In genomic region chr1:204503122-204503912, GRCh38 we compare ENCODE assay signal across 8 cellular contexts. TPM values are rescaled to one million over a fixed set of nuclear protein-coding genes. Genes with fewer than 3 reads are reported as not detected.
A peak's percentile ranks its signal among the peaks of the same experiment; 100 is the strongest.
DNase-seq lines count a peak whose midpoint lies in the region; ATAC-seq and TF ChIP-seq lines count a peak whose summit lies in the region.

No MANE protein-coding gene starts in this region.

- peak overlapping the region; percentile 1 for H3K27ac Mint-ChIP-seq in activated naive CD8-positive, alpha-beta T cell treated with anti-CD3 and anti-CD28 coated beads, Interleukin-2, amount 10 ng/mL, durations not matched to agents 7 days and 5 days
- no peak overlapping the region for H3K27ac Mint-ChIP-seq in activated naive CD8-positive, alpha-beta T cell treated with anti-CD3 and anti-CD28 coated beads for 36 hours
- H3K27ac Mint-ChIP-seq in osteocyte (ENCODE audit: unreplicated experiment), result no peak overlapping the region

- DNase-seq in activated naive CD8-positive, alpha-beta T cell treated with anti-CD3 and anti-CD28 coated beads, Interleukin-2, amount 10 ng/mL, durations not matched to agents 7 days and 5 days, result no peak
- no peak for DNase-seq in activated naive CD8-positive, alpha-beta T cell treated with anti-CD3 and anti-CD28 coated beads for 36 hours
- DNase-seq in NCI-H1092 treated with DMSO at 0.1 percent for 48 hours (lab: John Stamatoyannopoulos, UW) (peak; percentile 78), SHP77 (lab: John Stamatoyannopoulos, UW) (peak; percentile 41 to 64), erythroblast (lab: John Stamatoyannopoulos, UW) (peak; percentile 68 to 81), osteocyte (ENCODE audit: extremely low spot score, unreplicated experiment) (no peak)

- no peak overlapping the region for H3K4me3 Mint-ChIP-seq in activated naive CD8-positive, alpha-beta T cell treated with anti-CD3 and anti-CD28 coated beads, Interleukin-2, amount 10 ng/mL, durations not matched to agents 7 days and 5 days
- no peak overlapping the region for H3K4me3 Mint-ChIP-seq in activated naive CD8-positive, alpha-beta T cell treated with anti-CD3 and anti-CD28 coated beads for 36 hours
- no peak overlapping the region for H3K4me3 Mint-ChIP-seq in osteocyte (ENCODE audit: unreplicated experiment)

- no peaks in the 10 kb centered on the region for H3K9me3 Mint-ChIP-seq in activated naive CD8-positive, alpha-beta T cell treated with anti-CD3 and anti-CD28 coated beads, Interleukin-2, amount 10 ng/mL, durations not matched to agents 7 days and 5 days
- peaks cover 2% of the 10 kb centered on the region for H3K9me3 Mint-ChIP-seq in activated naive CD8-positive, alpha-beta T cell treated with anti-CD3 and anti-CD28 coated beads for 36 hours
- no peaks in the 10 kb centered on the region for H3K9me3 Mint-ChIP-seq in osteocyte (ENCODE audit: unreplicated experiment)

- peaks cover 4% of the 10 kb centered on the region for H3K27me3 Mint-ChIP-seq in activated naive CD8-positive, alpha-beta T cell treated with anti-CD3 and anti-CD28 coated beads, Interleukin-2, amount 10 ng/mL, durations not matched to agents 7 days and 5 days
- H3K27me3 Mint-ChIP-seq in activated naive CD8-positive, alpha-beta T cell treated with anti-CD3 and anti-CD28 coated beads for 36 hours, result peaks cover 10% of the 10 kb centered on the region
- no peaks in the 10 kb centered on the region for H3K27me3 Mint-ChIP-seq in osteocyte (ENCODE audit: unreplicated experiment)

- TF ChIP-seq CTCF in osteocyte (IDR thresholded peaks at IDR 0.05), result peak; percentile 76

- no peak for TF ChIP-seq POLR2A in erythroblast (IDR thresholded peaks at IDR 0.05; ENCODE audit: low read length)

- POLR2A ChIA-PET in activated naive CD8-positive, alpha-beta T cell treated with anti-CD3 and anti-CD28 coated beads, Interleukin-2, amount 10 ng/mL, durations not matched to agents 7 days and 5 days (lab: Charles Lee), result interaction anchor here (0.7 to 1.3 kb wide), 5 partner anchors 9 to 304 kb away, joined by 3 to 6 read pairs (median 3); partner anchors contain the start of gene PIK3C2B

- ATAC-seq in activated naive CD8-positive, alpha-beta T cell treated with anti-CD3 and anti-CD28 coated beads, Interleukin-2, amount 10 ng/mL, durations not matched to agents 7 days and 5 days (ENCODE audit: low read depth), result no peak
- ATAC-seq in GM19397 (IDR thresholded peaks at IDR 0.05; ENCODE audit: unreplicated experiment) (no peak), GM21447 (IDR thresholded peaks at IDR 0.05; ENCODE audit: unreplicated experiment) (no peak)

- peaks cover 28% of the 10 kb centered on the region for H3K4me1 Mint-ChIP-seq in activated naive CD8-positive, alpha-beta T cell treated with anti-CD3 and anti-CD28 coated beads, Interleukin-2, amount 10 ng/mL, durations not matched to agents 7 days and 5 days
- H3K4me1 Mint-ChIP-seq in activated naive CD8-positive, alpha-beta T cell treated with anti-CD3 and anti-CD28 coated beads for 36 hours, result peaks cover 35% of the 10 kb centered on the region
- H3K4me1 Mint-ChIP-seq in osteocyte (ENCODE audit: unreplicated experiment), result peaks cover 23% of the 10 kb centered on the region

- peaks cover 2% of the 10 kb centered on the region for H3K36me3 Mint-ChIP-seq in activated naive CD8-positive, alpha-beta T cell treated with anti-CD3 and anti-CD28 coated beads, Interleukin-2, amount 10 ng/mL, durations not matched to agents 7 days and 5 days
- peaks cover 9% of the 10 kb centered on the region for H3K36me3 Mint-ChIP-seq in activated naive CD8-positive, alpha-beta T cell treated with anti-CD3 and anti-CD28 coated beads for 36 hours
- H3K36me3 Mint-ChIP-seq in osteocyte (ENCODE audit: unreplicated experiment), result no peaks in the 10 kb centered on the region

RNA-seq across cellular contexts. Expression of gene PIK3C2B, which starts 8.7 kb away (rescaled TPM):
- 10 to 100 TPM; 37.1 to 41.8 TPM for total RNA-seq in activated naive CD8-positive, alpha-beta T cell treated with anti-CD3 and anti-CD28 coated beads, Interleukin-2, amount 10 ng/mL, durations not matched to agents 7 days and 5 days
- 10 to 100 TPM; 21.3 to 21.5 TPM for total RNA-seq in activated naive CD8-positive, alpha-beta T cell treated with anti-CD3 and anti-CD28 coated beads for 36 hours
- total RNA-seq in osteocyte, result 14.9 and 17.5 TPM in 2 replicates

RNA-seq across cellular contexts. Expression of gene MDM4, which starts 12.9 kb away (rescaled TPM):
- 100 to 1,000 TPM; 118 to 143 TPM for total RNA-seq in activated naive CD8-positive, alpha-beta T cell treated with anti-CD3 and anti-CD28 coated beads, Interleukin-2, amount 10 ng/mL, durations not matched to agents 7 days and 5 days
- total RNA-seq in activated naive CD8-positive, alpha-beta T cell treated with anti-CD3 and anti-CD28 coated beads for 36 hours, result 10 to 100 TPM; 64.3 to 75.6 TPM
- total RNA-seq in osteocyte, result 70.8 and 77.3 TPM in 2 replicates

Comparison
In these comparisons a context has a peak if more than half of its experiments do, and no peak if none do; other contexts are left out.
1. DNase-seq: peak in NCI-H1092 treated with DMSO at 0.1 percent for 48 hours (single experiment), SHP77 (2 of 2) and erythroblast (2 of 2); none in activated naive CD8-positive, alpha-beta T cell treated with anti-CD3 and anti-CD28 coated beads, Interleukin-2, amount 10 ng/mL, durations not matched to agents 7 days and 5 days (single experiment), activated naive CD8-positive, alpha-beta T cell treated with anti-CD3 and anti-CD28 coated beads for 36 hours (single experiment) and osteocyte (single experiment).